Comparison of ENCODE assay signal across 14 cellular contexts in the genomic region with DNA sequence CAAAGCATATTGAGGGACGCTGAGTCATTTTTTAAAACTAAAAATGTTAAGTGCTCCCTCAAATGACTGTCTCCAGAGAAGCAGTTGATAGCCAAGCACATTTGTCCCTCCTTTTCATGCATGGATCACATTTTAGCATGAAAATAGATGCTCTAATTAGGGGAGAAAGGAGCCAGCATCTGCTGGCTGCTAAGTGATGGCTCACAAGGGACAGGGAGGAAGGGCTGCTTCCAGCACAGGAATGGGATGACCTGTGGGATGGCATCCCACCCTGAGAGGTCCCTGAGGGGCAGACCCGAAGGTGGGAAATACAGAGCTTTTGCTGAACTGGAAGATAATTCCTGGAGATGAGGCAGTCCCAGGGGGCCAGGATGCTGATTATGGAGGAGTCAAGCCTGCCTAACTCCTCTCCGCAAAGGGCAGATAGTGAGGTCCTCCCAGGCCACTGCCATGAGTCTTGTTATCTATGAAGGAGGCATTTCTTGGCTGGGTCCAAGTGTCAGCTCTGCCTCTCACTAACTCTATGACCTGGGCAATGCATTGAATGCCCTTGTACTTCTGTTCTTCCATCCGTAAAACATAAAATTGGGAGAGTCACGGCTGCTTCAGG.
DNase-seq lines count a peak whose midpoint lies in the region; ATAC-seq and TF ChIP-seq lines count a peak whose summit lies in the region.
"Had no signal": no experiment of that assay in that cellular context is flagged by ENCODE, and none has a peak within 500 bp of the region (broad histone marks: within the 10 kb centered on the region; RNA-seq: fewer than 3 reads in every experiment).

No MANE protein-coding gene starts in this region.

- H2AFZ ChIP-seq in H9 (ENCODE audit: low read length), result no peak overlapping the region
- no peak overlapping the region for H2AFZ ChIP-seq in Karpas-422 (ENCODE audit: low read length)

- no peak overlapping the region for H4K91ac ChIP-seq in H9 (ENCODE audit: insufficient read length, low read depth, low read length)

- H3K36me3 Mint-ChIP-seq in H9 (ENCODE audit: insufficient read depth in 1 of 3, low read depth in 3 of 3), result no peaks in the 10 kb centered on the region; a peak in 1 of 7 replicates
- no peaks in the 10 kb centered on the region for H3K36me3 Mint-ChIP-seq in endodermal cell (ENCODE audit: low read depth)
- H3K36me3 Mint-ChIP-seq: CD4-positive, CD25-positive, alpha-beta regulatory T cell had no signal

- WGBS in H9 (ENCODE audit: extremely low coverage, insufficient read length, low lambda C conversion rate), result no CpG with 5 or more reads among the region's 5 CpGs
- 61 to 75% methylated on average over 5 of the region's 5 CpGs for WGBS in endodermal cell (ENCODE audit: insufficient coverage in 1 of 2, insufficient read length in 1 of 2), 2 experiments

- H3K4me2 ChIP-seq in H9 (ENCODE audit: insufficient read depth, insufficient read length, low read length), result no peak overlapping the region
- H3K4me2 ChIP-seq in Karpas-422 (ENCODE audit: low read depth, low read length, poor library complexity, severe bottlenecking), result no peak overlapping the region
- H3K4me2 ChIP-seq: SK-N-SH had no signal

- H3K4me1 ChIP-seq in H9 (ENCODE audit: insufficient read depth, low read length), result peaks cover 11% of the 10 kb centered on the region; the same call in 1 of the 2 replicates
- no peaks in the 10 kb centered on the region for H3K4me1 ChIP-seq in Karpas-422 (ENCODE audit: low read length)
- H3K4me1 ChIP-seq in endodermal cell (ENCODE audit: control insufficient read depth, insufficient read depth, low read length), result no peaks in the 10 kb centered on the region
- H3K4me1 ChIP-seq: Peyer's patch had no signal

- no peaks in the 10 kb centered on the region for H3K9me3 ChIP-seq in H9 (ENCODE audit: control insufficient read depth, low read depth, low read length)
- no peaks in the 10 kb centered on the region for H3K9me3 ChIP-seq in Karpas-422 (ENCODE audit: low read length)
- no peaks in the 10 kb centered on the region for H3K9me3 ChIP-seq in endodermal cell (ENCODE audit: control insufficient read depth, low read length)
- H3K9me3 ChIP-seq: Peyer's patch, SK-N-SH had no signal

- no peak overlapping the region for H3T11ph ChIP-seq in H9 (ENCODE audit: low read length)

- H3K27me3 Mint-ChIP-seq in H9 (ENCODE audit: low read depth) (no peaks in the 10 kb centered on the region; the same call in 1 of the 2 replicates), endodermal cell (ENCODE audit: insufficient read depth) (no peaks in the 10 kb centered on the region)

- H3K9me3 Mint-ChIP-seq in H9 (no peaks in the 10 kb centered on the region), endodermal cell (no peaks in the 10 kb centered on the region)

- H3K27ac ChIP-seq in H9 (ENCODE audit: insufficient read length, low read depth, low read length) (no peak overlapping the region), Karpas-422 (ENCODE audit: low read length) (no peak overlapping the region), endodermal cell (ENCODE audit: low read depth, low read length) (no peak overlapping the region)
- H3K27ac ChIP-seq: Peyer's patch had no signal

- no peak overlapping the region for H2BK15ac ChIP-seq in H9 (ENCODE audit: low read depth, low read length)

- H3K14ac ChIP-seq in H9 (ENCODE audit: insufficient read depth, low read length), result no peak overlapping the region

- H3K27ac Mint-ChIP-seq in H9 (peak overlapping the region in 1 of 3 experiments; percentile 24; a peak in 2 of 7 replicates), endodermal cell (no peak overlapping the region)
- H3K27ac Mint-ChIP-seq: CD4-positive, CD25-positive, alpha-beta regulatory T cell had no signal

- H3K56ac ChIP-seq in H9 (ENCODE audit: insufficient read length, low read depth, low read length), result no peak overlapping the region

- peaks cover 15 to 22% of the 10 kb centered on the region in 2 experiments for H3K4me1 Mint-ChIP-seq in H9
- H3K4me1 Mint-ChIP-seq in endodermal cell, result peaks cover 4% of the 10 kb centered on the region
- H3K4me1 Mint-ChIP-seq: CD4-positive, CD25-positive, alpha-beta regulatory T cell had no signal

- no peak overlapping the region for H4K8ac ChIP-seq in H9 (replicated peaks; ENCODE audit: insufficient read length, low read depth, low read length)

- no peak overlapping the region for H4K5ac ChIP-seq in H9 (ENCODE audit: insufficient read length, low read depth, low read length)

- H3K4ac ChIP-seq in H9 (ENCODE audit: low read depth, low read length), result no peak overlapping the region

- intact Hi-C loops in posterior vena cava (cut with DNase I), result no loop called here

- H2BK20ac ChIP-seq in H9 (ENCODE audit: low read depth, low read length, poor library complexity, severe bottlenecking), result no peak overlapping the region

- no peak overlapping the region for H2BK5ac ChIP-seq in H9 (ENCODE audit: insufficient read length, low read length)

- no peak overlapping the region for H2BK12ac ChIP-seq in H9 (ENCODE audit: insufficient read length, low read depth, low read length)

- H3K36me3 ChIP-seq in Karpas-422 (ENCODE audit: insufficient read depth, low read length) (no peaks in the 10 kb centered on the region), endodermal cell (ENCODE audit: control insufficient read depth, insufficient read depth, low read length) (no peaks in the 10 kb centered on the region)
- H3K36me3 ChIP-seq: Peyer's patch had no signal

- H3K79me1 ChIP-seq in H9 (ENCODE audit: insufficient read depth, low read depth, low read length, poor library complexity, severe bottlenecking), result no peaks in the 10 kb centered on the region

- no peak overlapping the region for H2BK120ac ChIP-seq in H9 (ENCODE audit: low read depth, low read length, poor library complexity, severe bottlenecking)

- H3K4me3 Mint-ChIP-seq in H9 (no peak overlapping the region), endodermal cell (no peak overlapping the region)
- H3K4me3 Mint-ChIP-seq: CD4-positive, CD25-positive, alpha-beta regulatory T cell had no signal

- no peaks in the 10 kb centered on the region for H3K27me3 ChIP-seq in H9 (ENCODE audit: insufficient read depth, low read length)
- H3K27me3 ChIP-seq in Karpas-422 (ENCODE audit: low read length), result no peaks in the 10 kb centered on the region
- H3K27me3 ChIP-seq in endodermal cell (ENCODE audit: control insufficient read depth, insufficient read depth, low read length, poor library complexity, severe bottlenecking), result no peaks in the 10 kb centered on the region
- H3K27me3 ChIP-seq: Peyer's patch had no signal

- TF ChIP-seq CTCF in H9 (conservative IDR thresholded peaks at IDR 0.05) (no peak), endodermal cell (conservative IDR thresholded peaks at IDR 0.05) (no peak)

- H3K9ac ChIP-seq in H9 (ENCODE audit: extremely low read depth, insufficient read length, low read length), result no peak overlapping the region
- H3K9ac ChIP-seq in Karpas-422 (ENCODE audit: low read length), result no peak overlapping the region
- no peak overlapping the region for H3K9ac ChIP-seq in endodermal cell (ENCODE audit: extremely low read depth, low read length, poor library complexity, severe bottlenecking)
- H3K9ac ChIP-seq: SK-N-SH had no signal

- H4K20me1 ChIP-seq in H9 (ENCODE audit: control insufficient read depth, insufficient read depth, insufficient read length), result no peaks in the 10 kb centered on the region
- H4K20me1 ChIP-seq in Karpas-422 (ENCODE audit: insufficient read depth, low read depth, low read length), result no peaks in the 10 kb centered on the region

- ATAC-seq in GM18861 (IDR thresholded peaks at IDR 0.05; ENCODE audit: unreplicated experiment), result no peak

- H2AK5ac ChIP-seq in H9 (ENCODE audit: insufficient read length, low read length), result no peak overlapping the region

- no peaks in the 10 kb centered on the region for H3K9me2 ChIP-seq in Karpas-422 (replicated peaks; ENCODE audit: insufficient read depth, low read length)
- H3K9me2 ChIP-seq: SK-N-SH had no signal

- H3K79me2 ChIP-seq in H9 (ENCODE audit: insufficient read depth, low read length), result no peaks in the 10 kb centered on the region
- H3K79me2 ChIP-seq in Karpas-422 (ENCODE audit: low read length), result no peaks in the 10 kb centered on the region

- no peaks in the 10 kb centered on the region for H3K23me2 ChIP-seq in H9 (ENCODE audit: insufficient read length, low read depth, low read length, poor library complexity, severe bottlenecking)

- no peak overlapping the region for H3K23ac ChIP-seq in H9 (ENCODE audit: insufficient read length, low read depth, low read length)

- DNase-seq in H9 (peak; percentile 63), Karpas-422 (peak; percentile 37), endodermal cell (peak; percentile 90), posterior vena cava (ENCODE audit: low spot score) (peak; percentile 32), NOMO-1 treated with DMSO at 0.1 percent for 48 hours (lab: John Stamatoyannopoulos, UW; ENCODE audit: unreplicated experiment) (no peak)
- no peak for DNase-seq in activated T-cell treated with anti-CD3 and anti-CD28 coated beads, Interleukin-2, amount 50 U/mL, for 1 hour
- DNase-seq: CD4-positive, CD25-positive, alpha-beta regulatory T cell; DMS79; NCI-H1436; NCI-H69; Peyer's patch; Right ventricle myocardium superior; SK-N-SH had no signal

- no peak overlapping the region for H3K18ac ChIP-seq in H9 (ENCODE audit: insufficient read length, low read depth, low read length)

- H3K4me3 ChIP-seq in Karpas-422 (ENCODE audit: low read length) (no peak overlapping the region), endodermal cell (ENCODE audit: low read length) (no peak overlapping the region)
- H3K4me3 ChIP-seq: Peyer's patch had no signal

Comparison
In these comparisons a context has a peak if more than half of its experiments do, and no peak if none do; other contexts are left out.
1. DNase-seq: peak in H9 (single experiment), Karpas-422 (single experiment), endodermal cell (single experiment) and posterior vena cava (single experiment); none in NOMO-1 treated with DMSO at 0.1 percent for 48 hours (single experiment) and activated T-cell treated with anti-CD3 and anti-CD28 coated beads, Interleukin-2, amount 50 U/mL, for 1 hour (single experiment).